Comparison of ENCODE assay signal across 26 cellular contexts in genomic region chr18:59928201-59928600, GRCh38.
"Had no signal": no experiment of that assay in that cellular context is flagged by ENCODE, and none has a peak within 500 bp of the region (broad histone marks: within the 10 kb centered on the region; RNA-seq: fewer than 3 reads in every experiment).

No MANE protein-coding gene starts in this region.

- H3K27ac Mint-ChIP-seq: effector memory CD8-positive, alpha-beta T cell; neural progenitor cell had no signal

- H3K4me3 ChIP-seq: esophagus squamous epithelium, gastroesophageal sphincter, left ventricle myocardium inferior, lower lobe of right lung, neural progenitor cell, prostate gland, right lobe of liver, stomach had no signal

- H3K27me3 ChIP-seq: esophagus squamous epithelium, gastroesophageal sphincter, neural progenitor cell, right lobe of liver, stomach had no signal

- H3K4me1 Mint-ChIP-seq: neural progenitor cell had no signal

- H3K4me1 ChIP-seq: gastroesophageal sphincter, left ventricle myocardium inferior, lower lobe of right lung, neural progenitor cell, parathyroid adenoma, prostate gland, right lobe of liver, stomach had no signal

- H3K4me2 ChIP-seq: neural progenitor cell had no signal

- H3K36me3 Mint-ChIP-seq: natural killer cell treated with Interleukin-12 subunit alpha and Interleukin-12 subunit beta and Interleukin-15 and Interleukin-18, amount 100 ng/mL, for 72 hours; neural progenitor cell had no signal

- H3K9ac ChIP-seq: neural progenitor cell, parathyroid adenoma had no signal

- H3K79me2 ChIP-seq: parathyroid adenoma had no signal

- H3K27ac ChIP-seq: gastroesophageal sphincter, left ventricle myocardium inferior, lower lobe of right lung, neural progenitor cell, parathyroid adenoma, prostate gland, right lobe of liver, stomach had no signal

- FAIRE-seq: colon had no signal

- H3K36me3 ChIP-seq: esophagus squamous epithelium, gastroesophageal sphincter, left ventricle myocardium inferior, lower lobe of right lung, neural progenitor cell, prostate gland, right lobe of liver, stomach had no signal

- DNase-seq: effector memory CD8-positive, alpha-beta T cell; esophagus squamous epithelium; foreskin fibroblast; glutamatergic neuron; islet precursor cell; left cardiac atrium; left ventricle myocardium inferior; lower lobe of right lung; mesenchymal stem cell; midbrain; retina; right lobe of liver; stimulated activated CD4-positive, alpha-beta T cell treated with anti-CD3 and anti-CD28 coated beads, Interleukin-15, amount 100 ng/mL, for 24 hours; stimulated activated CD4-positive, alpha-beta T cell treated with anti-CD3 and anti-CD28 coated beads, Interleukin-1b, Interleukin-23, amount 100 ng/mL, for 48 hours; stimulated activated CD4-positive, alpha-beta T cell treated with anti-CD3 and anti-CD28 coated beads, Interleukin-4, amount 100 ng/mL, for 24 hours; stimulated activated naive CD4-positive, alpha-beta T cell; stomach; substantia nigra; trophoblast cell had no signal

- H3K9me3 Mint-ChIP-seq: dendritic cell treated with granulocyte-macrophage colony-stimulating factor and Interleukin-4, amounts not matched to agents 40 ng/mL and 50 ng/mL, for 4 days; effector memory CD8-positive, alpha-beta T cell; natural killer cell treated with Interleukin-12 subunit alpha and Interleukin-12 subunit beta and Interleukin-15 and Interleukin-18, amount 100 ng/mL, for 72 hours; neural progenitor cell had no signal

- ATAC-seq: effector memory CD8-positive, alpha-beta T cell; gastroesophageal sphincter had no signal

- H3K4me3 Mint-ChIP-seq: dendritic cell treated with granulocyte-macrophage colony-stimulating factor and Interleukin-4, amounts not matched to agents 40 ng/mL and 50 ng/mL, for 4 days; effector memory CD8-positive, alpha-beta T cell; neural progenitor cell had no signal

- H3K9me3 ChIP-seq: esophagus squamous epithelium, gastroesophageal sphincter, left ventricle myocardium inferior, lower lobe of right lung, prostate gland, right lobe of liver, stomach had no signal

- H2AFZ ChIP-seq: neural progenitor cell, parathyroid adenoma had no signal
